Comparison of ENCODE assay signal across 26 cellular contexts in the genomic region with DNA sequence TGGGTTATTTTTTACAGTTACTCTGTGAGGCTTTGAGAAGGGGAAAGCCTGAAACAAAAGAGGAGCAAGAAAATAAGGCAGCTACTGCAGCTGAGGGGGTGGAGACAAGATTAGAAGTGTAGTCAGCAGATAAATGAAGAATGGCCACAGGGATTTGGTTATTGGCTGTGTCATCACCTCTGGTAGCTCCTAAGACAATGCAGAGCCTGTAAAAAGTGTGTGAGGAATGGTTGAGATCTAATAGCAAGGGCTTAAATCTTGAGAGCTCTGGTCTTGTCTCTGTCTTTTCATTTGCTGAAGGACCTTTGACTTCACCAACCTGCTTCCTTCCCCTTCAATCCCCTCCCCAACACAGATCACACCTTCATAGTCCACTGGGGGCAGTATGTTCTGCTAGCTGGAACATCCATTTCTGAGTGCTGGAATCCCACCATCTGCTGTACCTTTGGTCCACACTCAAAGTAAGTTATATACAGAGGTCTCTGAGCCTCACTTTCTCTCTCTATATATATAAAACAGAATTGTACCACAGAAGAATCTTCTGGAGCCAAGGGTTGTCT.
DNase-seq lines count a peak whose midpoint lies in the region; ATAC-seq and TF ChIP-seq lines count a peak whose summit lies in the region.
"Had no signal": no experiment of that assay in that cellular context is flagged by ENCODE, and none has a peak within 500 bp of the region (broad histone marks: within the 10 kb centered on the region; RNA-seq: fewer than 3 reads in every experiment).

No MANE protein-coding gene starts in this region.

- H3K27me3 Mint-ChIP-seq in WTC11 (ENCODE audit: low read depth): no peaks in the 10 kb centered on the region; the same call in 1 of the 2 replicates
- H3K27me3 Mint-ChIP-seq: activated CD4-positive, alpha-beta memory T cell treated with anti-CD3 and anti-CD28 coated beads, Interleukin-2, amount 10 ng/mL, durations not matched to agents 7 days and 5 days; activated naive CD8-positive, alpha-beta T cell treated with anti-CD3 and anti-CD28 coated beads, Interleukin-2, amount 50 U/mL, for 24 hours had no signal

- no peak for DNase-seq in A673 (ENCODE audit: low spot score)
- peak; percentile 43 for DNase-seq in Karpas-422
- DNase-seq in WTC11 (ENCODE audit: low spot score): peak; percentile 10
- no peak for DNase-seq in upper lobe of right lung
- no peak for DNase-seq in Right ventricle myocardium superior
- DNase-seq in ureter (ENCODE audit: low spot score): no peak
- DNase-seq in GM03348 (ENCODE audit: low spot score): no peak
- DNase-seq: activated CD4-positive, alpha-beta memory T cell treated with anti-CD3 and anti-CD28 coated beads, Interleukin-2, amount 10 ng/mL, durations not matched to agents 7 days and 5 days; activated CD4-positive, CD25-positive, alpha-beta regulatory T cell; activated effector memory CD4-positive, alpha-beta T cell treated with anti-CD3 and anti-CD28 coated beads, Interleukin-2, amount 50 U/mL, for 16 hours; activated naive CD8-positive, alpha-beta T cell treated with anti-CD3 and anti-CD28 coated beads, Interleukin-2, amount 50 U/mL, for 24 hours; activated T-cell treated with anti-CD3 and anti-CD28 coated beads for 4 hours; body of pancreas; heart left ventricle; HFFc6; KBM-7; left cardiac atrium; mammary epithelial cell; NCI-H1694; NCI-H2171 treated with DMSO at 0.1 percent for 48 hours; NCI-H524; stimulated activated naive CD8-positive, alpha-beta T cell treated with anti-CD3 and anti-CD28 coated beads, Interleukin-15, Interleukin-2, amounts not matched to agents 100 U/mL and 50 U/mL, for 24 hours had no signal

- no peaks in the 10 kb centered on the region for H3K9me2 ChIP-seq in Karpas-422 (replicated peaks; ENCODE audit: insufficient read depth, low read length)

- CTCF ChIA-PET in A673 (lab: Charles Lee): interaction anchor here (0.6 kb wide), 1 partner anchor 161 kb away, joined by 3 read pairs; no protein-coding TSS in a partner anchor
- CTCF ChIA-PET in WTC11 (lab: Charles Lee): interaction anchor here (0.6 to 1.3 kb wide), 6 partner anchors 9 to 385 kb away, joined by 3 to 4 read pairs (median 3); no protein-coding TSS in a partner anchor

- H3K4me3 ChIP-seq in A673 (ENCODE audit: low read depth, low read length, poor library complexity, severe bottlenecking) (no peak overlapping the region), Karpas-422 (ENCODE audit: low read length) (no peak overlapping the region), upper lobe of right lung (no peak overlapping the region)
- H3K4me3 ChIP-seq: body of pancreas, heart left ventricle, thoracic aorta had no signal

- no peak overlapping the region for H3K27ac Mint-ChIP-seq in WTC11
- H3K27ac Mint-ChIP-seq: activated CD4-positive, alpha-beta memory T cell treated with anti-CD3 and anti-CD28 coated beads, Interleukin-2, amount 10 ng/mL, durations not matched to agents 7 days and 5 days; activated naive CD8-positive, alpha-beta T cell treated with anti-CD3 and anti-CD28 coated beads, Interleukin-2, amount 50 U/mL, for 24 hours; HFFc6 had no signal

- H3K4me1 Mint-ChIP-seq in WTC11: no peaks in the 10 kb centered on the region
- H3K4me1 Mint-ChIP-seq: activated CD4-positive, alpha-beta memory T cell treated with anti-CD3 and anti-CD28 coated beads, Interleukin-2, amount 10 ng/mL, durations not matched to agents 7 days and 5 days; activated naive CD8-positive, alpha-beta T cell treated with anti-CD3 and anti-CD28 coated beads, Interleukin-2, amount 50 U/mL, for 24 hours had no signal

- H3K4me2 ChIP-seq in Karpas-422 (ENCODE audit: low read depth, low read length, poor library complexity, severe bottlenecking): no peak overlapping the region

- H2AFZ ChIP-seq in Karpas-422 (ENCODE audit: low read length): no peak overlapping the region

- no peaks in the 10 kb centered on the region for H3K27me3 ChIP-seq in A673 (replicated peaks; ENCODE audit: insufficient read depth, low read depth, low read length, poor library complexity)
- no peaks in the 10 kb centered on the region for H3K27me3 ChIP-seq in Karpas-422 (ENCODE audit: low read length)
- no peaks in the 10 kb centered on the region for H3K27me3 ChIP-seq in upper lobe of right lung
- H3K27me3 ChIP-seq: body of pancreas had no signal

- no peak overlapping the region for H3K9ac ChIP-seq in Karpas-422 (ENCODE audit: low read length)

- ATAC-seq in WTC11: peak; percentile 56
- no peak for ATAC-seq in upper lobe of right lung
- no peak for ATAC-seq in Right ventricle myocardium superior (ENCODE audit: poor library complexity)
- ATAC-seq: activated naive CD8-positive, alpha-beta T cell treated with anti-CD3 and anti-CD28 coated beads, Interleukin-2, amount 50 U/mL, for 24 hours; body of pancreas; heart left ventricle; left cardiac atrium; sciatic nerve; stimulated activated naive CD8-positive, alpha-beta T cell treated with anti-CD3 and anti-CD28 coated beads, Interleukin-15, Interleukin-2, amounts not matched to agents 100 U/mL and 50 U/mL, for 24 hours had no signal

- TF ChIP-seq CTCF in A673 (conservative IDR thresholded peaks at IDR 0.05; ENCODE audit: low read depth, low read length) (0 out of 2 replicates have a peak, but pooled peaks have one; percentile 25), GM12872 (IDR thresholded peaks at IDR 0.05; ENCODE audit: insufficient read depth, low read depth, low read length) (peak; percentile 5; the same call in 1 of the 3 replicates), WTC11 (IDR thresholded peaks at IDR 0.05) (no peak), upper lobe of right lung (IDR thresholded peaks at IDR 0.05) (no peak)

- no peaks in the 10 kb centered on the region for H3K36me3 Mint-ChIP-seq in WTC11

- no peaks in the 10 kb centered on the region for H3K9me3 ChIP-seq in A673 (ENCODE audit: low read depth, low read length, poor library complexity, severe bottlenecking)
- no peaks in the 10 kb centered on the region; the same call in 1 of the 2 replicates for H3K9me3 ChIP-seq in Karpas-422 (ENCODE audit: low read length)
- no peaks in the 10 kb centered on the region for H3K9me3 ChIP-seq in upper lobe of right lung
- H3K9me3 ChIP-seq: body of pancreas, heart left ventricle, thoracic aorta had no signal

- no peaks in the 10 kb centered on the region for H3K79me2 ChIP-seq in Karpas-422 (ENCODE audit: low read length)

- no peaks in the 10 kb centered on the region for H3K36me3 ChIP-seq in A673 (ENCODE audit: insufficient read depth, low read length, poor library complexity, severe bottlenecking)
- H3K36me3 ChIP-seq in Karpas-422 (ENCODE audit: insufficient read depth, low read length): no peaks in the 10 kb centered on the region
- no peaks in the 10 kb centered on the region for H3K36me3 ChIP-seq in upper lobe of right lung
- H3K36me3 ChIP-seq: heart left ventricle, thoracic aorta had no signal

- H3K9me3 Mint-ChIP-seq in WTC11: no peaks in the 10 kb centered on the region
- H3K9me3 Mint-ChIP-seq: activated CD4-positive, alpha-beta memory T cell treated with anti-CD3 and anti-CD28 coated beads, Interleukin-2, amount 10 ng/mL, durations not matched to agents 7 days and 5 days; activated naive CD8-positive, alpha-beta T cell treated with anti-CD3 and anti-CD28 coated beads, Interleukin-2, amount 50 U/mL, for 24 hours had no signal

- no peaks in the 10 kb centered on the region for H4K20me1 ChIP-seq in Karpas-422 (ENCODE audit: insufficient read depth, low read depth, low read length)

- intact Hi-C loops in A673 (cut with micrococcal nuclease; ENCODE audit: unreplicated experiment) (no loop called here), upper lobe of right lung (cut with DNase I) (no loop called here), Right ventricle myocardium superior (cut with DNase I) (no loop called here)

- POLR2A ChIA-PET in A673 (lab: Charles Lee; ENCODE audit: low non-redundant PET): no interaction called here
- POLR2A ChIA-PET in WTC11 (lab: Charles Lee): no interaction called here

- no peaks in the 10 kb centered on the region for H3K4me1 ChIP-seq in A673 (ENCODE audit: insufficient read depth, low read length, poor library complexity, severe bottlenecking)
- no peaks in the 10 kb centered on the region for H3K4me1 ChIP-seq in Karpas-422 (ENCODE audit: low read length)
- no peaks in the 10 kb centered on the region for H3K4me1 ChIP-seq in upper lobe of right lung
- H3K4me1 ChIP-seq: body of pancreas, heart left ventricle had no signal

- H3K27ac ChIP-seq in A673 (ENCODE audit: low read depth, low read length, poor library complexity, severe bottlenecking) (no peak overlapping the region), Karpas-422 (ENCODE audit: low read length) (no peak overlapping the region), upper lobe of right lung (no peak overlapping the region)
- H3K27ac ChIP-seq: body of pancreas, epithelial cell of prostate, heart left ventricle, thoracic aorta had no signal

- no TSS peak for BruUV-seq in A673 (replicated peaks; lab: Mats Ljungman, UMichigan)

- no peak overlapping the region for H3K4me3 Mint-ChIP-seq in WTC11
- H3K4me3 Mint-ChIP-seq: activated CD4-positive, alpha-beta memory T cell treated with anti-CD3 and anti-CD28 coated beads, Interleukin-2, amount 10 ng/mL, durations not matched to agents 7 days and 5 days; activated naive CD8-positive, alpha-beta T cell treated with anti-CD3 and anti-CD28 coated beads, Interleukin-2, amount 50 U/mL, for 24 hours; HFFc6 had no signal

TF ChIP-seq in WTC11, 78 proteins besides CTCF, POLR2A, EP300 and RAD21 (continues in another document):
- no peak for TF ChIP-seq JAZF1 (CRISPR knock-in tag; IDR thresholded peaks at IDR 0.05)
- no peak for TF ChIP-seq ZNF317 (CRISPR knock-in tag; IDR thresholded peaks at IDR 0.05; ENCODE audit: borderline replicate concordance, low read depth)

Comparison
In these comparisons a context has a peak if more than half of its experiments do, and no peak if none do; other contexts are left out.
1. DNase-seq: peak in Karpas-422 (single experiment) and WTC11 (single experiment); none in A673 (single experiment), upper lobe of right lung (single experiment), Right ventricle myocardium superior (single experiment), ureter (single experiment) and GM03348 (single experiment).
2. CTCF ChIP-seq: peak in A673 (single experiment) and GM12872 (single experiment); none in WTC11 (single experiment) and upper lobe of right lung (single experiment).